Comparison of ENCODE assay signal across 9 cellular contexts in the genomic region with DNA sequence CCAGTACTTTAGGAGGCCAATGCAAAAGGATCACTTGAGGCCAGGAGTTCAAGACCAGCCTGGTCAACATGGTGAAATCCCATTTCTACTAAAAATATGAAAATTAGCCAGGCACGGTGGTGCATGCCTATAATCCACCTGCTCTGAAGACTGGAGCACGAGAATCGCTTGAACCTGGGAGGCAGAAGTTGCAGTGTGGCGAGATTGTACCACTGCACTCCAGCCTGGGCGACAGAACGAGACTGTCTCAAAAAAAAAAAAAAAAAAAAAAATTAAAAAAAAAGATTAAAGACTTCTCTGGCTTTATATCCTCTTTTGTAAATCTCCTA. TPM values are rescaled to one million over a fixed set of nuclear protein-coding genes. Genes with fewer than 3 reads are reported as not detected.
DNase-seq lines count a peak whose midpoint lies in the region; ATAC-seq and TF ChIP-seq lines count a peak whose summit lies in the region.
"Not testable (repeated sequence)": the region's sequence is repeated elsewhere in the genome, so short reads cannot be mapped to it uniquely, and the experiment has no call there.
"Had no signal": no experiment of that assay in that cellular context is flagged by ENCODE, and none has a peak within 500 bp of the region (broad histone marks: within the 10 kb centered on the region; RNA-seq: fewer than 3 reads in every experiment).

No MANE protein-coding gene starts in this region.

- not testable (repeated sequence) for TF ChIP-seq POLR2A in Peyer's patch (IDR thresholded peaks at IDR 0.05); vagina (IDR thresholded peaks at IDR 0.05)

- peaks cover 19 to 38% of the 10 kb centered on the region in 2 donors for H3K36me3 Mint-ChIP-seq in activated T-cell treated with anti-CD3 and anti-CD28 coated beads, Interleukin-2, amount 50 U/mL, for 72 hours (ENCODE audit: insufficient read depth in 2 of 2)

- H3K4me3 ChIP-seq in Peyer's patch (peak overlapping the region; percentile 10 to 40 (median 17)), dorsolateral prefrontal cortex (peak overlapping the region in 58 of 59 donors; percentile 10 to 70 (median 50)), left lung (peak overlapping the region; percentile 2 to 23), skeletal muscle satellite cell (ENCODE audit: low read length) (peak overlapping the region; percentile 62), vagina (peak overlapping the region in 1 of 2 donors; percentile 36)

- H3K4me1 ChIP-seq in Peyer's patch (peaks cover 0 to 30% (median 7%) of the 10 kb centered on the region in 4 donors), left lung (peaks cover 5 to 30% of the 10 kb centered on the region in 2 donors), skeletal muscle satellite cell (ENCODE audit: control insufficient read depth, insufficient read depth, low read length) (peaks cover 20% of the 10 kb centered on the region), vagina (peaks cover 34% of the 10 kb centered on the region)

- ATAC-seq in GM18870 (IDR thresholded peaks at IDR 0.05; ENCODE audit: unreplicated experiment): peak; percentile 12
- ATAC-seq in HG02870 (IDR thresholded peaks at IDR 0.05; ENCODE audit: unreplicated experiment): peak; percentile 9
- ATAC-seq in activated T-cell treated with anti-CD3 and anti-CD28 coated beads, Interleukin-2, amount 50 U/mL, for 72 hours (replicated peaks in 1 of 2): not testable (repeated sequence)
- ATAC-seq in left lung: peak; percentile 29

- H3K9ac ChIP-seq in skeletal muscle satellite cell (ENCODE audit: low read depth, low read length): peak overlapping the region; percentile 84

- not testable (repeated sequence) for H3K27me3 ChIP-seq in Peyer's patch; dorsolateral prefrontal cortex; left lung; skeletal muscle satellite cell (ENCODE audit: control insufficient read depth, insufficient read depth, low read length); vagina

- H3K9me3 ChIP-seq in Peyer's patch; left lung; skeletal muscle satellite cell (replicated peaks; ENCODE audit: low read length); vagina: not testable (repeated sequence)

- peak overlapping the region; percentile 99 for H3K27ac Mint-ChIP-seq in activated T-cell treated with anti-CD3 and anti-CD28 coated beads, Interleukin-2, amount 50 U/mL, for 72 hours

- H3K4me2 ChIP-seq in skeletal muscle satellite cell (ENCODE audit: low read length): peak overlapping the region; percentile 87

- H3K36me3 ChIP-seq in Peyer's patch (peaks cover 0 to 16% (median 0%) of the 10 kb centered on the region in 3 donors), left lung (peaks cover 0 to 15% of the 10 kb centered on the region in 2 donors), skeletal muscle satellite cell (ENCODE audit: insufficient read depth, low read length) (peaks cover 14% of the 10 kb centered on the region), vagina (peaks cover 0 to 16% of the 10 kb centered on the region in 2 donors)

- peak overlapping the region; percentile 82 to 93 for H3K4me3 Mint-ChIP-seq in activated T-cell treated with anti-CD3 and anti-CD28 coated beads, Interleukin-2, amount 50 U/mL, for 72 hours

- TF ChIP-seq CTCF in Peyer's patch (IDR thresholded peaks at IDR 0.05); dorsolateral prefrontal cortex (IDR thresholded peaks at IDR 0.05 in 54 of 56, conservative IDR thresholded peaks at IDR 0.05 in 2 of 56; ENCODE audit: low read depth in 1 of 56, partially characterized antibody in 56 of 56); left lung (IDR thresholded peaks at IDR 0.05); vagina (IDR thresholded peaks at IDR 0.05): not testable (repeated sequence)

- H3K9me3 Mint-ChIP-seq in activated T-cell treated with anti-CD3 and anti-CD28 coated beads, Interleukin-2, amount 50 U/mL, for 72 hours: not testable (repeated sequence)

- not testable (repeated sequence) for DNase-seq in Peyer's patch; dorsolateral prefrontal cortex; left lung; vagina (ENCODE audit: extremely low spot score in 2 of 2)
- peak in 1 of 2 donors; percentile 18 for DNase-seq in activated T-cell treated with anti-CD3 and anti-CD28 coated beads, Interleukin-2, amount 50 U/mL, for 72 hours

- not testable (repeated sequence) for H3K27me3 Mint-ChIP-seq in activated T-cell treated with anti-CD3 and anti-CD28 coated beads, Interleukin-2, amount 50 U/mL, for 72 hours (ENCODE audit: low read depth)

- intact Hi-C loops in dorsolateral prefrontal cortex (cut with DNase I); left lung (cut with DNase I); vagina (cut with DNase I): not testable (repeated sequence)

- H3K4me1 Mint-ChIP-seq in activated T-cell treated with anti-CD3 and anti-CD28 coated beads, Interleukin-2, amount 50 U/mL, for 72 hours (ENCODE audit: low read depth): peaks cover 86% of the 10 kb centered on the region

- peak overlapping the region; percentile 70 to 83 (median 83) for H3K27ac ChIP-seq in Peyer's patch
- H3K27ac ChIP-seq in dorsolateral prefrontal cortex: peak overlapping the region in 58 of 59 donors; percentile 7 to 92 (median 81)
- H3K27ac ChIP-seq in left lung: peak overlapping the region; percentile 87
- peak overlapping the region; percentile 79 for H3K27ac ChIP-seq in vagina

RNA-seq across cellular contexts. Expression of a gene that starts 13.0 kb away (rescaled TPM):
- 10 to 100 TPM; 15.0 to 49.5 (median 43.6) TPM for total RNA-seq in Peyer's patch
- total RNA-seq in activated T-cell treated with anti-CD3 and anti-CD28 coated beads, Interleukin-2, amount 50 U/mL, for 72 hours: 100 to 1,000 TPM; 111 to 134 TPM
- 10 to 100 TPM; 30.5 to 73.5 (median 48.0) TPM for total RNA-seq in dorsolateral prefrontal cortex
- 10 to 100 TPM; 40.8 to 50.4 TPM for total RNA-seq in left lung
- total RNA-seq in skeletal muscle satellite cell (2012; rRNA removed): 32.8 and 34.2 TPM in 2 replicates
- 33.9 TPM for total RNA-seq in vagina

RNA-seq across cellular contexts. Expression of a gene that starts 53.6 kb away (rescaled TPM):
- total RNA-seq in Peyer's patch: 1 to 10 TPM in 2 of 4 donors, under 1 TPM in 1, not detected in 1; 0.66 to 1.8 (median 1.3) TPM
- total RNA-seq in activated T-cell treated with anti-CD3 and anti-CD28 coated beads, Interleukin-2, amount 50 U/mL, for 72 hours: not detected
- under 1 TPM in 17 of 120 experiments, not detected in 103; 0.07 to 0.19 (median 0.09) TPM for total RNA-seq in dorsolateral prefrontal cortex
- total RNA-seq in left lung: 1 to 10 TPM in 1 of 2 donors, under 1 TPM in 1; 0.34 to 2.2 TPM
- total RNA-seq in skeletal muscle satellite cell (2012; rRNA removed): not detected in 2 replicates
- 1.2 TPM for total RNA-seq in vagina
- total RNA-seq: PC-3 had no signal
